Comparison of ENCODE assay signal across 23 cellular contexts in genomic region chr2:177660742-177661141, GRCh38.
"Had no signal": no experiment of that assay in that cellular context is flagged by ENCODE, and none has a peak within 500 bp of the region (broad histone marks: within the 10 kb centered on the region; RNA-seq: fewer than 3 reads in every experiment).

No MANE protein-coding gene starts in this region.

- H3K36me3 Mint-ChIP-seq: IgD-negative memory B cell had no signal

- H3K36me3 ChIP-seq: Peyer's patch, SJCRH30 had no signal

- H3K27ac ChIP-seq: HL-60, PC-9, Peyer's patch, SJCRH30 had no signal

- H3K4me1 ChIP-seq: Peyer's patch, SJCRH30 had no signal

- H3K27me3 ChIP-seq: Peyer's patch, SJCRH30 had no signal

- H2AFZ ChIP-seq: PC-9 had no signal

- H3K4me3 Mint-ChIP-seq: IgD-negative memory B cell had no signal

- H3K4me2 ChIP-seq: PC-9 had no signal

- DNase-seq: KBM-7; MV-4-11; NCI-H1048; NCI-H1105; NCI-H1436 treated with DMSO at 0.1 percent for 48 hours; NCI-H1694; NCI-H187 treated with DMSO at 0.1 percent for 48 hours; NCI-H2029 treated with DMSO at 0.1 percent for 48 hours; NCI-H2171; NCI-H226; NCI-H446; NCI-H510A; NCI-H524 treated with DMSO at 0.1 percent for 48 hours; NCI-H69; NCI-H774; NK-92 treated with Interleukin-12 subunit alpha and Interleukin-12 subunit beta, amount 100 ng/mL, for 24 hours; OCI-M1; PC-9; Peyer's patch; SHP77 treated with DMSO at 0.1 percent for 48 hours; SJCRH30 had no signal

- H3K9me3 ChIP-seq: Peyer's patch, SJCRH30 had no signal

- H3K4me3 ChIP-seq: PC-9, Peyer's patch, SJCRH30 had no signal

- H3K27ac Mint-ChIP-seq: IgD-negative memory B cell had no signal
